In genomic region chr16:86391486-86391885, GRCh38 we compare ENCODE assay signal across 18 cellular contexts.
"Had no signal": no experiment of that assay in that cellular context is flagged by ENCODE, and none has a peak within 500 bp of the region (broad histone marks: within the 10 kb centered on the region; RNA-seq: fewer than 3 reads in every experiment).

No MANE protein-coding gene starts in this region.

- H3K36me3 ChIP-seq: cardiac muscle cell, colonic mucosa, lower lobe of right lung, neutrophil, upper lobe of right lung had no signal

- H3K27me3 ChIP-seq: colonic mucosa, testis had no signal

- H3K4me3 ChIP-seq: cardiac muscle cell, colonic mucosa, lower lobe of right lung, testis, upper lobe of right lung had no signal

- H3K4me1 ChIP-seq: colonic mucosa, testis had no signal

- H3K9me3 ChIP-seq: colonic mucosa, lower lobe of right lung, neutrophil, testis, upper lobe of right lung had no signal

- DNase-seq: activated B cell treated with CpG ODN at 0.5 μM for 24 hours; activated CD4-positive, alpha-beta T cell treated with anti-CD3 and anti-CD28 coated beads, Interleukin-2, amount 10 ng/mL, durations not matched to agents 24 days and 14 days; anterior cingulate cortex; colonic mucosa; effector memory CD4-positive, alpha-beta T cell; hypothalamus; left cardiac atrium; lower lobe of right lung; midbrain; naive B cell; retina; stimulated activated CD4-positive, alpha-beta T cell treated with anti-CD3 and anti-CD28 coated beads, Interleukin-4, amount 100 ng/mL, for 4 hours; stimulated activated naive CD8-positive, alpha-beta T cell treated with anti-CD3 and anti-CD28 coated beads, Interleukin-15, amount 100 ng/mL, for 72 hours; testis; upper lobe of right lung had no signal

- H3K27ac ChIP-seq: cardiac muscle cell, colonic mucosa, epithelial cell of prostate, lower lobe of right lung, neutrophil, testis, upper lobe of right lung had no signal

- ATAC-seq: left cardiac atrium; lower lobe of right lung; stimulated activated naive CD8-positive, alpha-beta T cell treated with anti-CD3 and anti-CD28 coated beads, Interleukin-15, amount 100 ng/mL, for 72 hours; upper lobe of right lung had no signal
